In the genomic region with DNA sequence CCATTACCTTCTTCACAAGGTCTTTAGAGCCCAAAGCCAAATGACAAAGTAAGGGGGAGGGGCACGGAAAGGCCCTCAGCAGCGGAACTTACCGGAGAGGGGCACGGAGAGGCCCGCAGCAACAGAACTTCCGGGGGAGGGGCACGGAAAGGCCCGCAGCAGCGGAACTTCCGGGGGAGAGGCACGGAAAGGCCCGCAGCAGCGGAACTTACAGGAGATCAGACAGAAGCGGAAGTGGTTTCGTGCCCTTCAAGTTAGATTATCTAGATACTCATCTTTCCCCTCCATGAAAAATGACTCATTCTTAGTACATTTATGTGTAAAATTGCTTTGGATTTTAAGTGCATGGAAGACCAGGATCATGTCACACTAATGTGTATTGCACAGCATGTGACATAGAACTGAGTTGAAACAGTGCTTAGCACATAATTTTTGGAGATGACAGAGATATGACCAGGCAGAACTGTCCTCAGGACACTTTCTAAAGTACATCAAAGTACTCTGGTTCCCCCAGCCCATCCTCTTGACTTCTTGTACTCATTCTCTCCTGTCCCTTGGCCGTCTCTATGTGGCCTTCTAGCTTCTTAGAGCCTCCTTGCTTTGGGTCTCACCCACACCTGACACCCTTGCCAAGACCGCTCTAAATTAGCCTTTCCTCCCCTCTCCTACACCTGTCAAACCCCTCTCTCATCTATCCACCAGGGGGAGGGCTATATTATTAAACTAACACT, we compare ENCODE assay signal across 8 cellular contexts. TPM values are rescaled to one million over a fixed set of nuclear protein-coding genes. Genes with fewer than 3 reads are reported as not detected.
DNase-seq lines count a peak whose midpoint lies in the region; ATAC-seq, FAIRE-seq and TF ChIP-seq lines count a peak whose summit lies in the region.

No MANE protein-coding gene starts in this region.

- H3K4me1 ChIP-seq in HepG2 (ENCODE audit: insufficient read depth, low read length): peaks cover 30% of the 10 kb centered on the region

- no peaks in the 10 kb centered on the region for H3K9me3 ChIP-seq in HepG2 (ENCODE audit: low read length)

- peak overlapping the region; percentile 33 for H3K27ac ChIP-seq in HepG2 (ENCODE audit: extremely low read length, insufficient read depth, low read length)

- intact Hi-C loops in HepG2 (cut with micrococcal nuclease; ENCODE audit: unreplicated experiment): loop anchor here (5.0 kb wide), 1 partner anchor 45 kb away; the partner anchor contains the start of gene MPHOSPH8

- H3K4me3 ChIP-seq in HepG2 (replicated peaks in 1 of 3; ENCODE audit: insufficient read depth in 1 of 3, low read depth in 2 of 3, low read length in 3 of 3): peak overlapping the region; percentile 56 to 68 (median 67); a peak in 5 of 6 replicates

- ATAC-seq in HG02981 (IDR thresholded peaks at IDR 0.05; ENCODE audit: unreplicated experiment): peak; percentile 74
- ATAC-seq in HepG2: peak; percentile 88

- no peaks in the 10 kb centered on the region for H3K79me2 ChIP-seq in HepG2 (ENCODE audit: insufficient read depth, low read length)

- in situ Hi-C loops in HepG2 (cut with HindIII; ENCODE audit: extremely low pct_ligation_motif_present, low pct_unique_long_range_greater_than_20kb): no loop called here

- TF ChIP-seq CTCF in HepG2 (CRISPR knock-in tag; IDR thresholded peaks at IDR 0.05): no peak

- TF ChIP-seq EP300 in HepG2 (IDR thresholded peaks at IDR 0.05; ENCODE audit: low read depth in 2 of 2, low read length in 2 of 2) (no peak), HepG2 (CRISPR knock-in tag; IDR thresholded peaks at IDR 0.05; ENCODE audit: borderline replicate concordance) (no peak)

- CTCF ChIA-PET in HepG2 (lab: Yijun Ruan, JAX; ENCODE audit: low intra/inter-chr PET ratio, low total read pairs): interaction anchor here (0.9 to 2.5 kb wide), 4 partner anchors 14 to 433 kb away, joined by 3 to 22 read pairs (median 8); no protein-coding TSS in a partner anchor

- no peaks in the 10 kb centered on the region for H3K36me3 ChIP-seq in HepG2 (replicated peaks in 1 of 2; ENCODE audit: control insufficient read depth in 1 of 2, insufficient read depth in 2 of 2, low read length in 2 of 2)

- POLR2A ChIA-PET in HepG2 (lab: Yijun Ruan, JAX): interaction anchor here (1.6 kb wide), 1 partner anchor 46 kb away, joined by 4 read pairs; the partner anchor contains the start of gene MPHOSPH8

- peak overlapping the region; percentile 58 for H3K9ac ChIP-seq in HepG2 (ENCODE audit: insufficient read depth, low read depth, low read length)

- no TSS peak for BruUV-seq in HepG2 (replicated peaks; lab: Mats Ljungman, UMichigan)

- H3K4me2 ChIP-seq in HepG2 (ENCODE audit: low read depth, low read length): peak overlapping the region; percentile 76

- 51% methylated on average over 17 of the region's 17 CpGs for whole genome bisulfite sequencing in HepG2 (ENCODE audit: low lambda C conversion rate)

- H2AFZ ChIP-seq in HepG2 (ENCODE audit: low read length): peak overlapping the region; percentile 49

- FAIRE-seq in RCC 7860 (lab: Jason Lieb, UNC) (no peak), HepG2 (lab: Jason Lieb, UNC) (no peak)

- 0 out of 4 replicates have a peak, but pooled peaks of 1 of the 2 experiments have one; percentile 32 for TF ChIP-seq POLR2A in HepG2 (IDR thresholded peaks at IDR 0.05; ENCODE audit: insufficient read depth in 1 of 2, low read depth in 2 of 2, low read length in 2 of 2)

- no peaks in the 10 kb centered on the region for H3K27me3 ChIP-seq in HepG2 (ENCODE audit: control insufficient read depth in 1 of 2, insufficient read depth in 2 of 2, low read length in 2 of 2)

- H4K20me1 ChIP-seq in HepG2 (ENCODE audit: insufficient read depth, low read length): no peaks in the 10 kb centered on the region

- DNase-seq in NCI-H146 (lab: John Stamatoyannopoulos, UW) (peak; percentile 29), NCI-H146 treated with DMSO at 0.1 percent for 48 hours (lab: John Stamatoyannopoulos, UW; ENCODE audit: unreplicated experiment) (no peak), RCC 7860 (ENCODE audit: low spot score) (peak; percentile 48), HepG2 (ENCODE audit: low spot score) (peak; percentile 65), cerebellar nuclear complex (lab: John Stamatoyannopoulos, UW) (no peak)
- peak; percentile 52 to 61 for DNase-seq in activated T-helper 1 cell treated with anti-CD3 and anti-CD28 coated beads, Interleukin-2, amount 50 U/mL, for 16 hours (ENCODE audit: low read depth in 1 of 2, low spot score in 1 of 2)
- peak; percentile 36 to 78 (median 70) for DNase-seq in stimulated activated naive CD4-positive, alpha-beta T cell (lab: John Stamatoyannopoulos, UW)

- TF ChIP-seq RAD21 in HepG2 (CRISPR knock-in tag; IDR thresholded peaks at IDR 0.05): no peak

TF ChIP-seq in HepG2, 621 proteins besides CTCF, POLR2A, EP300 and RAD21 (continues in another document):
- no peak for TF ChIP-seq ATF2 (CRISPR knock-in tag; IDR thresholded peaks at IDR 0.05)
- TF ChIP-seq ATF1 (CRISPR knock-in tag; IDR thresholded peaks at IDR 0.05): no peak
- peak; percentile 35; the same call in 1 of the 2 replicates for TF ChIP-seq HOXA3 (CRISPR knock-in tag; IDR thresholded peaks at IDR 0.05)
- no peak for TF ChIP-seq ZNF446 (CRISPR knock-in tag; IDR thresholded peaks at IDR 0.05)
- no peak for TF ChIP-seq SOX13 (IDR thresholded peaks at IDR 0.05)
- no peak for TF ChIP-seq SOX13 (CRISPR knock-in tag; conservative IDR thresholded peaks at IDR 0.05 in 1 of 2, IDR thresholded peaks at IDR 0.05 in 1 of 2)
- TF ChIP-seq FOXC1 (CRISPR knock-in tag; IDR thresholded peaks at IDR 0.05; ENCODE audit: borderline replicate concordance): no peak
- TF ChIP-seq MIER3 (CRISPR knock-in tag; IDR thresholded peaks at IDR 0.05; ENCODE audit: borderline replicate concordance): no peak
- TF ChIP-seq ZNF496 (CRISPR knock-in tag; IDR thresholded peaks at IDR 0.05; ENCODE audit: insufficient replicate concordance): no peak
- peak; percentile 72 for TF ChIP-seq ZFX (CRISPR knock-in tag; IDR thresholded peaks at IDR 0.05; ENCODE audit: low read depth)

RNA-seq across cellular contexts. Expression of gene TPTE2, which starts 25.7 kb away (rescaled TPM):
- total RNA-seq in HepG2 (2016; rRNA removed; fragmentation: Illumina TruSeq; extraction: Trizol): not detected in 2 replicates
- total RNA-seq in HepG2 (2016; cell fraction: cytosol; rRNA removed; fragmentation: Illumina TruSeq; extraction: Trizol; ENCODE audit: low read depth): not detected in 2 replicates
- not detected in 2 replicates for total RNA-seq in HepG2 (2016; cell fraction: insoluble cytoplasmic fraction; rRNA removed; fragmentation: Illumina TruSeq; extraction: Trizol)
- total RNA-seq in HepG2 (2016; cell fraction: membrane; rRNA removed; fragmentation: Illumina TruSeq; extraction: Trizol): not detected in 2 replicates
- total RNA-seq in HepG2 (2016; cell fraction: nucleus; rRNA removed; fragmentation: Illumina TruSeq; extraction: Trizol): not detected in 2 replicates
- polyA plus RNA-seq in HepG2 (2011; rRNA removed): 0.07 and 0.20 TPM in 2 replicates
- polyA plus RNA-seq in HepG2 (2011; cell fraction: cytosol; rRNA removed): not detected in 2 replicates
- polyA plus RNA-seq in HepG2 (2011; cell fraction: nucleus; rRNA removed): 0.14 and 0.16 TPM in 2 replicates
- polyA plus RNA-seq in HepG2 (2012): 0.21 TPM in 1 of 2 replicates, not detected in the other
- not detected in 2 replicates for polyA plus RNA-seq in HepG2 (2016; cell fraction: cytosol; fragmentation: Illumina TruSeq; extraction: Trizol; ENCODE audit: low read depth)
- polyA plus RNA-seq in HepG2 (2016; cell fraction: insoluble cytoplasmic fraction; fragmentation: Illumina TruSeq; extraction: Trizol; ENCODE audit: low read depth): not detected in 2 replicates
- not detected in 2 replicates for polyA plus RNA-seq in HepG2 (2016; cell fraction: membrane; fragmentation: Illumina TruSeq; extraction: Trizol; ENCODE audit: low read depth)
- 0.29 TPM in 1 of 2 replicates, not detected in the other for polyA plus RNA-seq in HepG2 (2016; cell fraction: nucleus; fragmentation: Illumina TruSeq; extraction: Trizol; ENCODE audit: insufficient read depth, low read depth)
- not detected in 2 replicates for polyA minus RNA-seq in HepG2 (2011; rRNA and poly(A)+ RNA removed; ENCODE audit: low replicate concordance)
- not detected in 2 replicates for polyA minus RNA-seq in HepG2 (2011; cell fraction: cytosol; rRNA and poly(A)+ RNA removed)
- polyA minus RNA-seq in HepG2 (2011; cell fraction: nucleus; rRNA and poly(A)+ RNA removed): not detected in 2 replicates

RNA-seq across cellular contexts. Expression of gene MPHOSPH8, which starts 46.4 kb away (rescaled TPM):
- total RNA-seq in HepG2 (2016; rRNA removed; fragmentation: Illumina TruSeq; extraction: Trizol): 20.9 and 27.6 TPM in 2 replicates
- total RNA-seq in HepG2 (2016; cell fraction: cytosol; rRNA removed; fragmentation: Illumina TruSeq; extraction: Trizol; ENCODE audit: low read depth): 5.8 and 6.9 TPM in 2 replicates
- total RNA-seq in HepG2 (2016; cell fraction: insoluble cytoplasmic fraction; rRNA removed; fragmentation: Illumina TruSeq; extraction: Trizol): 20.3 and 27.2 TPM in 2 replicates
- total RNA-seq in HepG2 (2016; cell fraction: membrane; rRNA removed; fragmentation: Illumina TruSeq; extraction: Trizol): 9.7 and 10.4 TPM in 2 replicates
- total RNA-seq in HepG2 (2016; cell fraction: nucleus; rRNA removed; fragmentation: Illumina TruSeq; extraction: Trizol): 18.4 and 21.3 TPM in 2 replicates
- polyA plus RNA-seq in HepG2 (2011; rRNA removed): 17.3 and 17.8 TPM in 2 replicates
- polyA plus RNA-seq in HepG2 (2011; cell fraction: cytosol; rRNA removed): 6.9 and 9.8 TPM in 2 replicates
- 25.9 and 34.4 TPM in 2 replicates for polyA plus RNA-seq in HepG2 (2011; cell fraction: nucleus; rRNA removed)
- 26.5 and 26.8 TPM in 2 replicates for polyA plus RNA-seq in HepG2 (2012)
- polyA plus RNA-seq in HepG2 (2016; cell fraction: cytosol; fragmentation: Illumina TruSeq; extraction: Trizol; ENCODE audit: low read depth): 1.7 and 2.0 TPM in 2 replicates
- polyA plus RNA-seq in HepG2 (2016; cell fraction: insoluble cytoplasmic fraction; fragmentation: Illumina TruSeq; extraction: Trizol; ENCODE audit: low read depth): 26.1 and 27.7 TPM in 2 replicates
- polyA plus RNA-seq in HepG2 (2016; cell fraction: membrane; fragmentation: Illumina TruSeq; extraction: Trizol; ENCODE audit: low read depth): 3.9 and 4.4 TPM in 2 replicates
- polyA plus RNA-seq in HepG2 (2016; cell fraction: nucleus; fragmentation: Illumina TruSeq; extraction: Trizol; ENCODE audit: insufficient read depth, low read depth): 40.7 and 42.0 TPM in 2 replicates
- 3.8 and 8.2 TPM in 2 replicates for polyA minus RNA-seq in HepG2 (2011; rRNA and poly(A)+ RNA removed; ENCODE audit: low replicate concordance)
- polyA minus RNA-seq in HepG2 (2011; cell fraction: cytosol; rRNA and poly(A)+ RNA removed): 4.9 and 8.0 TPM in 2 replicates
- polyA minus RNA-seq in HepG2 (2011; cell fraction: nucleus; rRNA and poly(A)+ RNA removed): 19.4 and 29.7 TPM in 2 replicates

Comparison
In these comparisons a context has a peak if more than half of its experiments do, and no peak if none do; other contexts are left out.
1. DNase-seq: peak in NCI-H146 (single experiment), RCC 7860 (single experiment), activated T-helper 1 cell treated with anti-CD3 and anti-CD28 coated beads, Interleukin-2, amount 50 U/mL, for 16 hours (2 of 2), HepG2 (single experiment) and stimulated activated naive CD4-positive, alpha-beta T cell (6 of 6); none in NCI-H146 treated with DMSO at 0.1 percent for 48 hours (single experiment) and cerebellar nuclear complex (0 of 2).